Comparison of ENCODE assay signal across 8 cellular contexts in genomic region chr1:21963477-21964217, GRCh38. TPM values are rescaled to one million over a fixed set of nuclear protein-coding genes. Genes with fewer than 3 reads are reported as not detected.
DNase-seq lines count a peak whose midpoint lies in the region; ATAC-seq and TF ChIP-seq lines count a peak whose summit lies in the region.

No MANE protein-coding gene starts in this region.

- BruUV-seq in OCI-LY7 (replicated peaks; lab: Mats Ljungman, UMichigan) = no TSS peak

- H3K9ac ChIP-seq in fibroblast of lung (ENCODE audit: insufficient read depth, low read length) (no peak overlapping the region), neural cell (ENCODE audit: low read length) (no peak overlapping the region)

- peak overlapping the region in 1 of 2 donors; percentile 41 for H3K4me3 Mint-ChIP-seq in stimulated activated naive CD8-positive, alpha-beta T cell treated with anti-CD3 and anti-CD28 coated beads, Interleukin-15, amount 100 ng/mL, for 72 hours

- no peak for TF ChIP-seq EP300 in neural cell (conservative IDR thresholded peaks at IDR 0.05; ENCODE audit: poor library complexity, severe bottlenecking)

- TF ChIP-seq CTCF in OCI-LY7 (conservative IDR thresholded peaks at IDR 0.05; ENCODE audit: low read length) = peak; percentile 93
- peak; percentile 89 to 98 for TF ChIP-seq CTCF in fibroblast of lung (conservative IDR thresholded peaks at IDR 0.05 in 1 of 2, IDR thresholded peaks at IDR 0.05 in 1 of 2; ENCODE audit: low read depth in 1 of 2, low read length in 2 of 2)
- TF ChIP-seq CTCF in neural cell (IDR thresholded peaks at IDR 0.05; ENCODE audit: poor library complexity, severe bottlenecking) = peak; percentile 90

- no peak overlapping the region for H3K27ac ChIP-seq in OCI-LY7 (ENCODE audit: low read depth, low read length, poor library complexity, severe bottlenecking)
- H3K27ac ChIP-seq in fibroblast of lung (ENCODE audit: insufficient read depth, low read length) = no peak overlapping the region
- no peak overlapping the region for H3K27ac ChIP-seq in neural cell (ENCODE audit: low read length)

- H3K9me3 Mint-ChIP-seq in stimulated activated naive CD8-positive, alpha-beta T cell treated with anti-CD3 and anti-CD28 coated beads, Interleukin-15, amount 100 ng/mL, for 72 hours = no peaks in the 10 kb centered on the region

- POLR2A ChIA-PET in OCI-LY7 (lab: Charles Lee) = interaction anchor here (0.7 kb wide), 1 partner anchor 494 kb away, joined by 7 read pairs; no protein-coding TSS in a partner anchor

- no peak overlapping the region for H2AFZ ChIP-seq in OCI-LY7 (ENCODE audit: low read length)
- no peak overlapping the region for H2AFZ ChIP-seq in fibroblast of lung (ENCODE audit: low read length)
- no peak overlapping the region for H2AFZ ChIP-seq in neural cell (ENCODE audit: low read depth, low read length)

- no peak overlapping the region for H3K4me2 ChIP-seq in OCI-LY7 (ENCODE audit: low read length)
- H3K4me2 ChIP-seq in fibroblast of lung (ENCODE audit: extremely low read depth, insufficient read depth, low read length) = peak overlapping the region; percentile 4
- no peak overlapping the region for H3K4me2 ChIP-seq in neural cell (ENCODE audit: low read length)

- peak; percentile 91 for ATAC-seq in stimulated activated naive CD8-positive, alpha-beta T cell treated with anti-CD3 and anti-CD28 coated beads, Interleukin-15, amount 100 ng/mL, for 72 hours
- no peak for ATAC-seq in HG02884 (IDR thresholded peaks at IDR 0.05; ENCODE audit: unreplicated experiment)

- H3K27me3 ChIP-seq in fibroblast of lung (ENCODE audit: control insufficient read depth, insufficient read depth, low read length) (no peaks in the 10 kb centered on the region), neural cell (ENCODE audit: insufficient read depth, low read depth, low read length) (no peaks in the 10 kb centered on the region)

- peak; percentile 37 for DNase-seq in DMS153 (lab: John Stamatoyannopoulos, UW)
- peak; percentile 66 for DNase-seq in HT1080 (ENCODE audit: low read depth)
- peak; percentile 70 for DNase-seq in OCI-LY7 (ENCODE audit: low spot score)
- DNase-seq in activated T-cell treated with anti-CD3 and anti-CD28 coated beads for 48 hours (ENCODE audit: low read depth) = peak; percentile 76
- peak; percentile 40 to 56 for DNase-seq in fibroblast of lung (ENCODE audit: low read depth in 2 of 2)
- DNase-seq in stimulated activated naive CD8-positive, alpha-beta T cell treated with anti-CD3 and anti-CD28 coated beads, Interleukin-15, amount 100 ng/mL, for 72 hours = peak; percentile 82 to 83

- H3K27ac Mint-ChIP-seq in stimulated activated naive CD8-positive, alpha-beta T cell treated with anti-CD3 and anti-CD28 coated beads, Interleukin-15, amount 100 ng/mL, for 72 hours = peak overlapping the region in 1 of 2 donors; percentile 95

- no peak overlapping the region for H3K4me3 ChIP-seq in OCI-LY7 (ENCODE audit: low read depth, low read length, poor library complexity, severe bottlenecking)
- no peak overlapping the region for H3K4me3 ChIP-seq in fibroblast of lung (replicated peaks in 1 of 4; ENCODE audit: control extremely low read depth in 1 of 4, insufficient read depth in 1 of 4, low read depth in 3 of 4, low read length in 4 of 4)
- H3K4me3 ChIP-seq in neural cell (ENCODE audit: low read length) = no peak overlapping the region

- no peaks in the 10 kb centered on the region for H3K4me1 ChIP-seq in OCI-LY7 (ENCODE audit: insufficient read depth, low read length, poor library complexity, severe bottlenecking)
- H3K4me1 ChIP-seq in fibroblast of lung (ENCODE audit: control insufficient read depth, extremely low read depth, insufficient read depth, low read length) = peaks cover 3% of the 10 kb centered on the region

- TF ChIP-seq RAD21 in neural cell (conservative IDR thresholded peaks at IDR 0.05) = peak; percentile 92

- peaks cover 8% of the 10 kb centered on the region for H3K4me1 Mint-ChIP-seq in stimulated activated naive CD8-positive, alpha-beta T cell treated with anti-CD3 and anti-CD28 coated beads, Interleukin-15, amount 100 ng/mL, for 72 hours

- no peaks in the 10 kb centered on the region for H3K79me2 ChIP-seq in OCI-LY7 (ENCODE audit: insufficient read depth, low read depth, low read length)
- H3K79me2 ChIP-seq in fibroblast of lung (ENCODE audit: control insufficient read depth, insufficient read depth, low read length) = no peaks in the 10 kb centered on the region
- H3K79me2 ChIP-seq in neural cell (replicated peaks; ENCODE audit: insufficient read depth, low read length) = no peaks in the 10 kb centered on the region

- H3K9me2 ChIP-seq in OCI-LY7 (ENCODE audit: insufficient read depth, low read length) (no peaks in the 10 kb centered on the region), neural cell (ENCODE audit: insufficient read depth, low read length) (no peaks in the 10 kb centered on the region)

- intact Hi-C loops in OCI-LY7 (cut with micrococcal nuclease; ENCODE audit: unreplicated experiment) = loop anchor here (1.0 to 10.0 kb wide), 4 partner anchors 119 to 306 kb away; partner anchors contain the start of gene USP48

- H3F3A ChIP-seq in neural cell (ENCODE audit: insufficient read depth, low read length, poor library complexity, severe bottlenecking) = no peaks in the 10 kb centered on the region

- H3K36me3 ChIP-seq in OCI-LY7 (ENCODE audit: insufficient read depth, low read length) (no peaks in the 10 kb centered on the region), fibroblast of lung (ENCODE audit: control insufficient read depth, insufficient read depth, low read length) (no peaks in the 10 kb centered on the region), neural cell (ENCODE audit: insufficient read depth, low read length) (no peaks in the 10 kb centered on the region)

- no peaks in the 10 kb centered on the region for H4K20me1 ChIP-seq in OCI-LY7 (ENCODE audit: insufficient read depth, low read length)
- H4K20me1 ChIP-seq in fibroblast of lung (ENCODE audit: control insufficient read depth, extremely low read depth, insufficient read depth, low read length) = no peaks in the 10 kb centered on the region
- H4K20me1 ChIP-seq in neural cell (ENCODE audit: insufficient read depth) = no peaks in the 10 kb centered on the region

- no peaks in the 10 kb centered on the region for H3K27me3 Mint-ChIP-seq in stimulated activated naive CD8-positive, alpha-beta T cell treated with anti-CD3 and anti-CD28 coated beads, Interleukin-15, amount 100 ng/mL, for 72 hours

- CTCF ChIA-PET in OCI-LY7 (lab: Charles Lee; ENCODE audit: unreplicated experiment) = no interaction called here

- H3K9me3 ChIP-seq in OCI-LY7 (ENCODE audit: low read length) (no peaks in the 10 kb centered on the region), fibroblast of lung (ENCODE audit: control insufficient read depth, insufficient read depth, low read depth, low read length) (no peaks in the 10 kb centered on the region), neural cell (ENCODE audit: low read length) (no peaks in the 10 kb centered on the region)

TF ChIP-seq in neural cell, 6 proteins besides CTCF, POLR2A, EP300 and RAD21:
- no peak for TF ChIP-seq POLR2AphosphoS5 (IDR thresholded peaks at IDR 0.05)
- TF ChIP-seq MXI1 (conservative IDR thresholded peaks at IDR 0.05; ENCODE audit: poor library complexity, severe bottlenecking) = peak; percentile 25
- TF ChIP-seq SMC3 (conservative IDR thresholded peaks at IDR 0.05; ENCODE audit: poor library complexity) = peak; percentile 88
- TF ChIP-seq EZH2 (IDR thresholded peaks at IDR 0.05; ENCODE audit: borderline replicate concordance, insufficient read depth, low read length, poor library complexity, severe bottlenecking) = no peak
TF ChIP-seq in neural cell: peak in this region for 2.

RNA-seq across cellular contexts. Expression of gene CELA3B, which starts 13.2 kb away (rescaled TPM):
- total RNA-seq in HT1080 (2014; rRNA removed; shearing (Covaris generic)) = not detected in 2 replicates
- not detected in 2 replicates for polyA plus RNA-seq in HT1080 (2015; cell fraction: cytosol; rRNA removed)
- not detected in 2 replicates for polyA plus RNA-seq in HT1080 (2015; cell fraction: nucleus; rRNA removed)
- total RNA-seq in OCI-LY7 (2014; rRNA removed; shearing (Covaris generic)) = not detected in 2 replicates
- not detected in 2 replicates for total RNA-seq in OCI-LY7 (2022)
- not detected in 2 replicates for total RNA-seq in fibroblast of lung
- not detected in 2 replicates for polyA plus RNA-seq in fibroblast of lung
- polyA plus RNA-seq in fibroblast of lung (2012) = not detected in 2 replicates
- not detected in 2 replicates for polyA minus RNA-seq in fibroblast of lung (ENCODE audit: low replicate concordance)
- polyA plus RNA-seq in neural cell = not detected in 2 replicates
- not detected in 2 replicates for polyA minus RNA-seq in neural cell

RNA-seq across cellular contexts. Expression of gene HSPG2, which starts 26.5 kb away (rescaled TPM):
- 2.5 and 3.4 TPM in 2 replicates for total RNA-seq in HT1080 (2014; rRNA removed; shearing (Covaris generic))
- 3.5 and 4.8 TPM in 2 replicates for polyA plus RNA-seq in HT1080 (2015; cell fraction: cytosol; rRNA removed)
- 67.2 and 70.1 TPM in 2 replicates for polyA plus RNA-seq in HT1080 (2015; cell fraction: nucleus; rRNA removed)
- 1.2 and 1.6 TPM in 2 replicates for total RNA-seq in OCI-LY7 (2014; rRNA removed; shearing (Covaris generic))
- total RNA-seq in OCI-LY7 (2022) (3.5 and 4.7 TPM in 2 replicates), fibroblast of lung (49.8 and 88.4 TPM in 2 replicates)
- polyA plus RNA-seq in fibroblast of lung (21.2 and 40.7 TPM in 2 replicates), neural cell (0.79 and 0.90 TPM in 2 replicates)
- polyA plus RNA-seq in fibroblast of lung (2012) = 91.8 and 196 TPM in 2 replicates
- polyA minus RNA-seq in fibroblast of lung (ENCODE audit: low replicate concordance) (177 and 384 TPM in 2 replicates), neural cell (1.5 and 3.2 TPM in 2 replicates)

RNA-seq across cellular contexts. Expression of gene CELA3A, which starts 37.8 kb away (rescaled TPM):
- total RNA-seq in HT1080 (2014; rRNA removed; shearing (Covaris generic)) = not detected in 2 replicates
- polyA plus RNA-seq in HT1080 (2015; cell fraction: cytosol; rRNA removed) = not detected in 2 replicates
- polyA plus RNA-seq in HT1080 (2015; cell fraction: nucleus; rRNA removed) = not detected in 2 replicates
- total RNA-seq in OCI-LY7 (2014; rRNA removed; shearing (Covaris generic)) = not detected in 2 replicates
- not detected in 2 replicates for total RNA-seq in OCI-LY7 (2022)
- not detected in 2 replicates for total RNA-seq in fibroblast of lung
- not detected in 2 replicates for polyA plus RNA-seq in fibroblast of lung
- polyA plus RNA-seq in fibroblast of lung (2012) = not detected in 2 replicates
- not detected in 2 replicates for polyA minus RNA-seq in fibroblast of lung (ENCODE audit: low replicate concordance)
- polyA plus RNA-seq in neural cell = not detected in 2 replicates
- not detected in 2 replicates for polyA minus RNA-seq in neural cell
